8 cellular contexts compared by ENCODE assay signal in genomic region chr3:142027295-142027694, GRCh38.
DNase-seq lines count a peak whose midpoint lies in the region; ATAC-seq and TF ChIP-seq lines count a peak whose summit lies in the region.

No MANE protein-coding gene starts in this region.

- TF ChIP-seq CTCF in GM12875 (IDR thresholded peaks at IDR 0.05; ENCODE audit: borderline replicate concordance, insufficient read depth, low read depth, low read length) = no peak
- no peak for TF ChIP-seq CTCF in epithelial cell of esophagus (IDR thresholded peaks at IDR 0.05; ENCODE audit: insufficient read depth, low read depth, low read length, missing control alignments)
- TF ChIP-seq CTCF in psoas muscle (IDR thresholded peaks at IDR 0.05) = no peak

- peaks cover 22% of the 10 kb centered on the region for H3K4me1 ChIP-seq in psoas muscle

- H3K36me3 ChIP-seq in psoas muscle (ENCODE audit: insufficient read depth in 1 of 2, low read depth in 1 of 2) = no peaks in the 10 kb centered on the region

- ATAC-seq in psoas muscle (peak in 1 of 4 donors; percentile 50), HG03175 (IDR thresholded peaks at IDR 0.05; ENCODE audit: unreplicated experiment) (no peak)

- H3K9me3 ChIP-seq in psoas muscle = no peaks in the 10 kb centered on the region

- peak overlapping the region; percentile 32 for H3K4me3 ChIP-seq in GM12875 (ENCODE audit: low read depth, low read length)
- H3K4me3 ChIP-seq in epithelial cell of esophagus (ENCODE audit: low read length) = peak overlapping the region; percentile 61
- peak overlapping the region; percentile 63 for H3K4me3 ChIP-seq in psoas muscle

- WGBS in psoas muscle, 3 donors = 8 to 14% (median 10%) methylated on average over 3 of the region's 3 CpGs

- peak; percentile 48 for DNase-seq in NCI-H69 (lab: John Stamatoyannopoulos, UW)
- DNase-seq in epithelial cell of esophagus (ENCODE audit: low read depth) = no peak
- no peak for DNase-seq in psoas muscle
- no peak for DNase-seq in superior temporal gyrus (ENCODE audit: extremely low spot score)
- DNase-seq in amygdala (lab: John Stamatoyannopoulos, UW) = no peak
- no peak for DNase-seq in D341Med (ENCODE audit: low spot score)

- intact Hi-C loops in psoas muscle (cut with DNase I) = no loop called here

- no peaks in the 10 kb centered on the region for H3K27me3 ChIP-seq in psoas muscle (ENCODE audit: insufficient read depth in 3 of 3, low read length in 2 of 3)

- H3K27ac ChIP-seq in psoas muscle = peak overlapping the region; percentile 59
